24 cellular contexts compared by ENCODE assay signal in genomic region chr1:240766831-240767230, GRCh38.
DNase-seq lines count a peak whose midpoint lies in the region; ATAC-seq, FAIRE-seq and TF ChIP-seq lines count a peak whose summit lies in the region.
"Had no signal": no experiment of that assay in that cellular context is flagged by ENCODE, and none has a peak within 500 bp of the region (broad histone marks: within the 10 kb centered on the region; RNA-seq: fewer than 3 reads in every experiment).

No MANE protein-coding gene starts in this region.

- H3K23ac ChIP-seq in mesendoderm (ENCODE audit: low read length) = no peak overlapping the region

- no peak overlapping the region for H2BK15ac ChIP-seq in mesendoderm (replicated peaks; ENCODE audit: low read depth)

- no peak for TF ChIP-seq CTCF in bronchial epithelial cell (IDR thresholded peaks at IDR 0.05; ENCODE audit: insufficient read depth, low read length, severe bottlenecking)

- H3K18ac ChIP-seq in mesendoderm (ENCODE audit: low read length) = no peak overlapping the region

- H3K36me3 ChIP-seq in bronchial epithelial cell (ENCODE audit: control insufficient read depth, insufficient read depth, low read length) = no peaks in the 10 kb centered on the region
- H3K36me3 ChIP-seq in mesendoderm (ENCODE audit: control insufficient read depth, insufficient read depth, low read length) = no peaks in the 10 kb centered on the region
- H3K36me3 ChIP-seq: pancreas, right lobe of liver had no signal

- H2AK5ac ChIP-seq in mesendoderm (ENCODE audit: low read length) = no peak overlapping the region

- H3K4me1 ChIP-seq in mesendoderm (ENCODE audit: control insufficient read depth, low read depth, low read length) = peaks cover 4% of the 10 kb centered on the region
- H3K4me1 ChIP-seq: pancreas, right lobe of liver had no signal

- no peak overlapping the region for H3K56ac ChIP-seq in mesendoderm (ENCODE audit: low read length)

- peak; percentile 31 for FAIRE-seq in HTR-8/SVneo (lab: Jason Lieb, UNC)
- no peak for FAIRE-seq in bronchial epithelial cell (lab: Jason Lieb, UNC)
- FAIRE-seq: GM12878, pancreas had no signal

- DNase-seq in AG08396 (ENCODE audit: low spot score) = peak; percentile 71
- DNase-seq in HTR-8/SVneo (ENCODE audit: insufficient read length, low spot score) = no peak
- peak; percentile 12 for DNase-seq in bronchial epithelial cell (ENCODE audit: low read depth)
- DNase-seq in mesendoderm = no peak
- no peak for DNase-seq in iPS-NIHi11 (ENCODE audit: low spot score)
- DNase-seq: activated CD4-positive, alpha-beta T cell treated with anti-CD3 and anti-CD28 coated beads, Interleukin-2, amount 10 ng/mL, durations not matched to agents 7 days and 5 days; DMS 273 treated with DMSO at 0.1 percent for 48 hours; endodermal cell; GDM1; left colon; naive thymus-derived CD4-positive, alpha-beta T cell; NCI-H1092 treated with DMSO at 0.1 percent for 48 hours; pancreas; right lobe of liver; stimulated activated CD4-positive, alpha-beta T cell treated with anti-CD3 and anti-CD28 coated beads, Interleukin-15, amount 100 ng/mL, for 24 hours had no signal

- H2BK120ac ChIP-seq in mesendoderm (ENCODE audit: low read depth, low read length) = no peak overlapping the region

- no peak for ATAC-seq in GM21447 (IDR thresholded peaks at IDR 0.05; ENCODE audit: unreplicated experiment)
- ATAC-seq in HG02678 (IDR thresholded peaks at IDR 0.05; ENCODE audit: unreplicated experiment) = no peak
- no peak for ATAC-seq in HG03565 (IDR thresholded peaks at IDR 0.05; ENCODE audit: unreplicated experiment)
- ATAC-seq: activated naive CD4-positive, alpha-beta T cell treated with anti-CD3 and anti-CD28 coated beads, Interleukin-2, amount 50 U/mL, for 72 hours; activated T-helper 17 cell treated with anti-CD3 and anti-CD28 coated beads, Interleukin-2, amount 50 U/mL, for 72 hours; GM12878; left colon; naive thymus-derived CD4-positive, alpha-beta T cell; pancreas; right lobe of liver had no signal

- no peak overlapping the region for H4K8ac ChIP-seq in mesendoderm (ENCODE audit: low read depth, low read length)

- no peak overlapping the region for H4K5ac ChIP-seq in mesendoderm (ENCODE audit: low read length)

- H2BK5ac ChIP-seq in mesendoderm (ENCODE audit: low read length) = no peak overlapping the region

- no peaks in the 10 kb centered on the region for H3K79me2 ChIP-seq in mesendoderm (ENCODE audit: control insufficient read depth, insufficient read depth, low read length)

- H3K27ac ChIP-seq in mesendoderm (ENCODE audit: low read depth, low read length) = no peak overlapping the region
- H3K27ac ChIP-seq: coronary artery, pancreas, right lobe of liver, SK-N-MC, VCaP had no signal

- peak overlapping the region; percentile 27 for H3K4ac ChIP-seq in mesendoderm (ENCODE audit: low read depth, low read length)

- no peak overlapping the region for H3K9ac ChIP-seq in mesendoderm (ENCODE audit: low read length)

- H3K4me2 ChIP-seq in mesendoderm (ENCODE audit: low read length) = no peak overlapping the region

- H3K4me3 ChIP-seq in bronchial epithelial cell (ENCODE audit: low read depth, low read length) = no peak overlapping the region
- no peak overlapping the region for H3K4me3 ChIP-seq in mesendoderm (ENCODE audit: low read length)
- H3K4me3 ChIP-seq: coronary artery, GM12878, pancreas, right lobe of liver, SK-N-MC had no signal

- H3K27me3 ChIP-seq in bronchial epithelial cell (ENCODE audit: control insufficient read depth, insufficient read depth, low read length) (no peaks in the 10 kb centered on the region), mesendoderm (ENCODE audit: insufficient read depth, low read length, poor library complexity) (no peaks in the 10 kb centered on the region)
- H3K27me3 ChIP-seq: pancreas, right lobe of liver had no signal

- H3K79me1 ChIP-seq in mesendoderm (ENCODE audit: low read length) = no peaks in the 10 kb centered on the region

Comparison
In these comparisons a context has a peak if more than half of its experiments do, and no peak if none do; other contexts are left out.
1. DNase-seq: peak in AG08396 (single experiment) and bronchial epithelial cell (single experiment); none in HTR-8/SVneo (single experiment), mesendoderm (single experiment) and iPS-NIHi11 (single experiment).